In genomic region chr5:178247481-178248456, GRCh38 we compare ENCODE assay signal across 16 cellular contexts. TPM values are rescaled to one million over a fixed set of nuclear protein-coding genes. Genes with fewer than 3 reads are reported as not detected.
A peak's percentile ranks its signal among the peaks of the same experiment; 100 is the strongest.
DNase-seq lines count a peak whose midpoint lies in the region; ATAC-seq and TF ChIP-seq lines count a peak whose summit lies in the region.
"Had no signal": no experiment of that assay in that cellular context is flagged by ENCODE, and none has a peak within 500 bp of the region (broad histone marks: within the 10 kb centered on the region; RNA-seq: fewer than 3 reads in every experiment).

No MANE protein-coding gene starts in this region.

- H3K4me1 Mint-ChIP-seq in activated naive CD8-positive, alpha-beta T cell treated with anti-CD3 and anti-CD28 coated beads, Interleukin-2, amount 10 ng/mL, durations not matched to agents 7 days and 5 days, result peaks cover 52% of the 10 kb centered on the region
- peaks cover 12% of the 10 kb centered on the region for H3K4me1 Mint-ChIP-seq in activated naive CD8-positive, alpha-beta T cell treated with anti-CD3 and anti-CD28 coated beads for 36 hours
- H3K4me1 Mint-ChIP-seq in activated naive CD8-positive, alpha-beta T cell treated with anti-CD3 and anti-CD28 coated beads, Interleukin-2, amount 50 U/mL, for 24 hours, result peaks cover 24% of the 10 kb centered on the region
- peaks cover 49% of the 10 kb centered on the region for H3K4me1 Mint-ChIP-seq in stimulated activated naive CD8-positive, alpha-beta T cell treated with anti-CD3 and anti-CD28 coated beads, Interleukin-15, amount 100 ng/mL, for 72 hours
- H3K4me1 Mint-ChIP-seq: neural crest cell had no signal

- peak overlapping the region; percentile 13 for H3K4me3 Mint-ChIP-seq in activated naive CD8-positive, alpha-beta T cell treated with anti-CD3 and anti-CD28 coated beads, Interleukin-2, amount 10 ng/mL, durations not matched to agents 7 days and 5 days
- no peak overlapping the region for H3K4me3 Mint-ChIP-seq in activated naive CD8-positive, alpha-beta T cell treated with anti-CD3 and anti-CD28 coated beads for 36 hours
- H3K4me3 Mint-ChIP-seq in activated naive CD8-positive, alpha-beta T cell treated with anti-CD3 and anti-CD28 coated beads, Interleukin-2, amount 50 U/mL, for 24 hours, result no peak overlapping the region
- no peak overlapping the region for H3K4me3 Mint-ChIP-seq in stimulated activated naive CD8-positive, alpha-beta T cell treated with anti-CD3 and anti-CD28 coated beads, Interleukin-15, amount 100 ng/mL, for 72 hours
- H3K4me3 Mint-ChIP-seq: activated CD4-positive, alpha-beta T cell treated with anti-CD3 and anti-CD28 coated beads, Interleukin-2, amount 10 ng/mL, durations not matched to agents 7 days and 5 days had no signal

- RAD21 ChIA-PET in HCT116 (lab: Charles Lee; ENCODE audit: low non-redundant PET in 1 of 2, low total read pairs in 2 of 2, uncharacterized antibody in 2 of 2, unreplicated experiment in 2 of 2), result interaction anchor here in 1 of 2 experiments (0.7 kb wide), 1 partner anchor 172 kb away, joined by 3 read pairs; no protein-coding TSS in a partner anchor

- H3K27ac ChIP-seq in HCT116 (ENCODE audit: low read depth, low read length), result no peak overlapping the region
- H3K27ac ChIP-seq: coronary artery had no signal

- TF ChIP-seq CTCF in HCT116 (IDR thresholded peaks at IDR 0.05 in 2 of 3, conservative IDR thresholded peaks at IDR 0.05 in 1 of 3; ENCODE audit: borderline replicate concordance in 1 of 3, insufficient read depth in 1 of 3, low read depth in 2 of 3, low read length in 2 of 3), result no peak

- CTCF ChIA-PET in HCT116 (lab: Charles Lee), result no interaction called here

- no peak overlapping the region for H3K4me3 ChIP-seq in HCT116 (replicated peaks in 1 of 2; ENCODE audit: low read depth in 1 of 2, low read length in 2 of 2)
- H3K4me3 ChIP-seq: coronary artery had no signal

- POLR2A ChIA-PET in activated naive CD8-positive, alpha-beta T cell treated with anti-CD3 and anti-CD28 coated beads, Interleukin-2, amount 10 ng/mL, durations not matched to agents 7 days and 5 days (lab: Charles Lee), result interaction anchor here (0.9 to 5.4 kb wide), 5 partner anchors 9 to 43 kb away, joined by 3 to 75 read pairs (median 4); partner anchors contain the start of genes HNRNPAB and PHYKPL
- POLR2A ChIA-PET in HCT116 (lab: Charles Lee), result no interaction called here

- H3K36me3 ChIP-seq in HCT116 (ENCODE audit: control insufficient read depth in 1 of 2, insufficient read depth in 2 of 2, low read length in 2 of 2), result no peaks in the 10 kb centered on the region

- peak overlapping the region; percentile 80 for H3K27ac Mint-ChIP-seq in activated naive CD8-positive, alpha-beta T cell treated with anti-CD3 and anti-CD28 coated beads, Interleukin-2, amount 10 ng/mL, durations not matched to agents 7 days and 5 days
- H3K27ac Mint-ChIP-seq in activated naive CD8-positive, alpha-beta T cell treated with anti-CD3 and anti-CD28 coated beads for 36 hours, result no peak overlapping the region
- H3K27ac Mint-ChIP-seq in activated naive CD8-positive, alpha-beta T cell treated with anti-CD3 and anti-CD28 coated beads, Interleukin-2, amount 50 U/mL, for 24 hours, result no peak overlapping the region
- peak overlapping the region in 1 of 2 donors; percentile 42 for H3K27ac Mint-ChIP-seq in stimulated activated naive CD8-positive, alpha-beta T cell treated with anti-CD3 and anti-CD28 coated beads, Interleukin-15, amount 100 ng/mL, for 72 hours
- H3K27ac Mint-ChIP-seq: activated CD4-positive, alpha-beta T cell treated with anti-CD3 and anti-CD28 coated beads, Interleukin-2, amount 10 ng/mL, durations not matched to agents 7 days and 5 days; H9 had no signal

- H3K79me2 ChIP-seq in HCT116 (ENCODE audit: insufficient read depth, low read length), result no peaks in the 10 kb centered on the region

- no peak overlapping the region for H3K4me2 ChIP-seq in HCT116 (ENCODE audit: low read length)

- no peak for TF ChIP-seq POLR2A in HCT116 (IDR thresholded peaks at IDR 0.05; ENCODE audit: borderline replicate concordance, extremely low read depth, insufficient read depth, insufficient read length)

- H4K20me1 ChIP-seq in HCT116 (ENCODE audit: insufficient read depth), result no peaks in the 10 kb centered on the region

- BruUV-seq in HCT116 (replicated peaks; lab: Mats Ljungman, UMichigan), result no TSS peak

- H3K27me3 ChIP-seq in HCT116 (ENCODE audit: insufficient read depth, low read length), result no peaks in the 10 kb centered on the region

- no peaks in the 10 kb centered on the region for H3K27me3 Mint-ChIP-seq in activated naive CD8-positive, alpha-beta T cell treated with anti-CD3 and anti-CD28 coated beads, Interleukin-2, amount 10 ng/mL, durations not matched to agents 7 days and 5 days
- no peaks in the 10 kb centered on the region for H3K27me3 Mint-ChIP-seq in activated naive CD8-positive, alpha-beta T cell treated with anti-CD3 and anti-CD28 coated beads for 36 hours
- H3K27me3 Mint-ChIP-seq in activated naive CD8-positive, alpha-beta T cell treated with anti-CD3 and anti-CD28 coated beads, Interleukin-2, amount 50 U/mL, for 24 hours, result no peaks in the 10 kb centered on the region
- H3K27me3 Mint-ChIP-seq in stimulated activated naive CD8-positive, alpha-beta T cell treated with anti-CD3 and anti-CD28 coated beads, Interleukin-15, amount 100 ng/mL, for 72 hours, result no peaks in the 10 kb centered on the region
- H3K27me3 Mint-ChIP-seq: activated CD4-positive, alpha-beta T cell treated with anti-CD3 and anti-CD28 coated beads, Interleukin-2, amount 10 ng/mL, durations not matched to agents 7 days and 5 days had no signal

- no peak overlapping the region for H2AFZ ChIP-seq in HCT116 (ENCODE audit: low read depth, low read length, poor library complexity, severe bottlenecking)

- peaks cover 2% of the 10 kb centered on the region for H3K36me3 Mint-ChIP-seq in activated naive CD8-positive, alpha-beta T cell treated with anti-CD3 and anti-CD28 coated beads, Interleukin-2, amount 10 ng/mL, durations not matched to agents 7 days and 5 days
- H3K36me3 Mint-ChIP-seq in activated naive CD8-positive, alpha-beta T cell treated with anti-CD3 and anti-CD28 coated beads for 36 hours, result no peaks in the 10 kb centered on the region
- H3K36me3 Mint-ChIP-seq in activated naive CD8-positive, alpha-beta T cell treated with anti-CD3 and anti-CD28 coated beads, Interleukin-2, amount 50 U/mL, for 24 hours (ENCODE audit: low read depth), result no peaks in the 10 kb centered on the region

- intact Hi-C loops in HCT116 (cut with micrococcal nuclease), result no loop called here

- no peaks in the 10 kb centered on the region for H3K9me2 ChIP-seq in HCT116 (ENCODE audit: insufficient read depth)

- H3K9me3 ChIP-seq in HCT116 (ENCODE audit: control insufficient read depth in 1 of 2, insufficient read depth in 1 of 2, low read depth in 1 of 2, low read length in 2 of 2), result no peaks in the 10 kb centered on the region

- H3K4me1 ChIP-seq in HCT116 (ENCODE audit: control insufficient read depth in 1 of 2, insufficient read depth in 2 of 2, low read length in 2 of 2), result no peaks in the 10 kb centered on the region

- TF ChIP-seq RAD21 in HCT116 (IDR thresholded peaks at IDR 0.05; ENCODE audit: low read depth), result no peak

- peak; percentile 53 for ATAC-seq in activated naive CD8-positive, alpha-beta T cell treated with anti-CD3 and anti-CD28 coated beads, Interleukin-2, amount 10 ng/mL, durations not matched to agents 7 days and 5 days (ENCODE audit: low read depth)
- peak; percentile 56; the same call in 1 of the 2 replicates for ATAC-seq in HCT116
- ATAC-seq in activated naive CD8-positive, alpha-beta T cell treated with anti-CD3 and anti-CD28 coated beads, Interleukin-2, amount 50 U/mL, for 24 hours, result peak; percentile 65
- ATAC-seq in stimulated activated naive CD8-positive, alpha-beta T cell treated with anti-CD3 and anti-CD28 coated beads, Interleukin-15, amount 100 ng/mL, for 72 hours, result peak; percentile 74
- ATAC-seq: Right ventricle myocardium inferior had no signal

- H3K9me3 Mint-ChIP-seq in activated naive CD8-positive, alpha-beta T cell treated with anti-CD3 and anti-CD28 coated beads, Interleukin-2, amount 10 ng/mL, durations not matched to agents 7 days and 5 days, result no peaks in the 10 kb centered on the region
- no peaks in the 10 kb centered on the region for H3K9me3 Mint-ChIP-seq in activated naive CD8-positive, alpha-beta T cell treated with anti-CD3 and anti-CD28 coated beads for 36 hours
- H3K9me3 Mint-ChIP-seq in activated naive CD8-positive, alpha-beta T cell treated with anti-CD3 and anti-CD28 coated beads, Interleukin-2, amount 50 U/mL, for 24 hours, result no peaks in the 10 kb centered on the region
- H3K9me3 Mint-ChIP-seq in stimulated activated naive CD8-positive, alpha-beta T cell treated with anti-CD3 and anti-CD28 coated beads, Interleukin-15, amount 100 ng/mL, for 72 hours, result no peaks in the 10 kb centered on the region
- H3K9me3 Mint-ChIP-seq: activated CD4-positive, alpha-beta T cell treated with anti-CD3 and anti-CD28 coated beads, Interleukin-2, amount 10 ng/mL, durations not matched to agents 7 days and 5 days; H9; neural crest cell had no signal

- DNase-seq in activated naive CD8-positive, alpha-beta T cell treated with anti-CD3 and anti-CD28 coated beads, Interleukin-2, amount 10 ng/mL, durations not matched to agents 7 days and 5 days, result no peak
- no peak for DNase-seq in activated naive CD8-positive, alpha-beta T cell treated with anti-CD3 and anti-CD28 coated beads for 36 hours
- DNase-seq in HCT116 (ENCODE audit: low read depth, low spot score), result no peak
- DNase-seq in activated naive CD8-positive, alpha-beta T cell treated with anti-CD3 and anti-CD28 coated beads, Interleukin-2, amount 50 U/mL, for 24 hours, result peak; percentile 40
- peak; percentile 48 to 67 for DNase-seq in stimulated activated naive CD8-positive, alpha-beta T cell treated with anti-CD3 and anti-CD28 coated beads, Interleukin-15, amount 100 ng/mL, for 72 hours
- no peak for DNase-seq in C1 segment of cervical spinal cord (lab: John Stamatoyannopoulos, UW)
- DNase-seq in islet precursor cell, result no peak
- DNase-seq: activated CD4-positive, alpha-beta T cell treated with anti-CD3 and anti-CD28 coated beads, Interleukin-2, amount 10 ng/mL, durations not matched to agents 7 days and 5 days; EL; H9; mesenchymal stem cell; MM.1S; NCI-H2081 had no signal

- H3K9ac ChIP-seq in HCT116 (ENCODE audit: low read length), result no peak overlapping the region

RNA-seq across cellular contexts. Expression of gene PHYKPL, which starts 15.2 kb away (rescaled TPM):
- total RNA-seq in activated naive CD8-positive, alpha-beta T cell treated with anti-CD3 and anti-CD28 coated beads, Interleukin-2, amount 10 ng/mL, durations not matched to agents 7 days and 5 days, result 100 to 1,000 TPM; 158 to 165 TPM
- total RNA-seq in activated naive CD8-positive, alpha-beta T cell treated with anti-CD3 and anti-CD28 coated beads for 36 hours, result 10 to 100 TPM; 47.4 to 54.8 TPM
- total RNA-seq in HCT116 (2021; ENCODE audit: unreplicated experiment), result 57.8 TPM
- 40.9 and 42.3 TPM in 2 replicates for polyA plus RNA-seq in HCT116 (2012)

RNA-seq across cellular contexts. Expression of gene HNRNPAB, which starts 43.4 kb away (rescaled TPM):
- 100 to 1,000 TPM; 183 to 198 TPM for total RNA-seq in activated naive CD8-positive, alpha-beta T cell treated with anti-CD3 and anti-CD28 coated beads, Interleukin-2, amount 10 ng/mL, durations not matched to agents 7 days and 5 days
- total RNA-seq in activated naive CD8-positive, alpha-beta T cell treated with anti-CD3 and anti-CD28 coated beads for 36 hours, result 100 to 1,000 TPM; 599 to 600 TPM
- 273 TPM for total RNA-seq in HCT116 (2021; ENCODE audit: unreplicated experiment)
- 95.5 and 118 TPM in 2 replicates for polyA plus RNA-seq in HCT116 (2012)

Comparison
In these comparisons a context has a peak if more than half of its experiments do, and no peak if none do; other contexts are left out.
1. DNase-seq: peak in activated naive CD8-positive, alpha-beta T cell treated with anti-CD3 and anti-CD28 coated beads, Interleukin-2, amount 50 U/mL, for 24 hours (single experiment) and stimulated activated naive CD8-positive, alpha-beta T cell treated with anti-CD3 and anti-CD28 coated beads, Interleukin-15, amount 100 ng/mL, for 72 hours (2 of 2); none in activated naive CD8-positive, alpha-beta T cell treated with anti-CD3 and anti-CD28 coated beads, Interleukin-2, amount 10 ng/mL, durations not matched to agents 7 days and 5 days (single experiment), activated naive CD8-positive, alpha-beta T cell treated with anti-CD3 and anti-CD28 coated beads for 36 hours (single experiment), HCT116 (single experiment), C1 segment of cervical spinal cord (0 of 14) and islet precursor cell (single experiment).
2. Peak in every context shown above with its lines, with median percentiles within 50 percentile points of each other: ATAC-seq.